ENCODE assay signal across 25 cellular contexts in genomic region chr10:117457932-117458331, GRCh38.
A peak's percentile ranks its signal among the peaks of the same experiment; 100 is the strongest.
DNase-seq lines count a peak whose midpoint lies in the region; FAIRE-seq and TF ChIP-seq lines count a peak whose summit lies in the region.
"Had no signal": no experiment of that assay in that cellular context is flagged by ENCODE, and none has a peak within 500 bp of the region (broad histone marks: within the 10 kb centered on the region; RNA-seq: fewer than 3 reads in every experiment).

No MANE protein-coding gene starts in this region.

- H3K9me2 ChIP-seq in GM23248 (ENCODE audit: insufficient read depth) = no peaks in the 10 kb centered on the region

- no peak overlapping the region for H2BK15ac ChIP-seq in mesenchymal stem cell (ENCODE audit: low read depth, poor library complexity, severe bottlenecking)

- H3K4me3 ChIP-seq in GM23248 (no peak overlapping the region; the same call in 1 of the 2 replicates), endodermal cell (ENCODE audit: low read length) (no peak overlapping the region), mesenchymal stem cell (ENCODE audit: insufficient read depth in 1 of 2, low read depth in 1 of 2, low read length in 2 of 2) (peak overlapping the region in 1 of 2 experiments; percentile 70), vagina (no peak overlapping the region)
- H3K4me3 ChIP-seq: GM12878 had no signal

- peak overlapping the region; percentile 59 for H2AFZ ChIP-seq in GM23248
- no peak overlapping the region for H2AFZ ChIP-seq in mesenchymal stem cell (ENCODE audit: low read depth, low read length)

- H3K23ac ChIP-seq in mesenchymal stem cell (ENCODE audit: low read length in 2 of 2) = no peak overlapping the region

- H3F3A ChIP-seq in GM23248 (ENCODE audit: insufficient read depth) = peaks cover 33% of the 10 kb centered on the region

- peak overlapping the region in 1 of 2 experiments; percentile 13 for H3K4ac ChIP-seq in mesenchymal stem cell (ENCODE audit: low read depth in 1 of 2, low read length in 2 of 2)

- peaks cover 7% of the 10 kb centered on the region for H3K36me3 Mint-ChIP-seq in endodermal cell (ENCODE audit: low read depth)
- H3K36me3 Mint-ChIP-seq: CD8-positive, alpha-beta T cell had no signal

- intact Hi-C loops in vagina (cut with DNase I) = no loop called here

- no peaks in the 10 kb centered on the region for H3K79me2 ChIP-seq in GM23248 (ENCODE audit: insufficient read depth)

- H3K27ac ChIP-seq in GM23248 (no peak overlapping the region), endodermal cell (ENCODE audit: low read depth, low read length) (no peak overlapping the region), mesenchymal stem cell (ENCODE audit: low read length, poor library complexity, severe bottlenecking) (no peak overlapping the region), vagina (peak overlapping the region; percentile 81)

- no peak overlapping the region for H2BK12ac ChIP-seq in mesenchymal stem cell (ENCODE audit: low read length in 2 of 2)

- H3K27me3 ChIP-seq in GM23248 (replicated peaks; ENCODE audit: insufficient read depth) = no peaks in the 10 kb centered on the region
- H3K27me3 ChIP-seq in endodermal cell (ENCODE audit: control insufficient read depth, insufficient read depth, low read length, poor library complexity, severe bottlenecking) = no peaks in the 10 kb centered on the region
- H3K27me3 ChIP-seq in mesenchymal stem cell (ENCODE audit: control insufficient read depth in 1 of 2, insufficient read depth in 1 of 2, low read length in 2 of 2) = peaks cover 0 to 15% of the 10 kb centered on the region in 2 experiments
- no peaks in the 10 kb centered on the region for H3K27me3 ChIP-seq in vagina

- no peak for FAIRE-seq in GM12892 (lab: Jason Lieb, UNC)
- FAIRE-seq: A204.1, G401.6, GM12878, GM19239, H54, HepG2 had no signal

- DNase-seq in GM23248 (peak; percentile 48), endodermal cell (peak; percentile 43), mesenchymal stem cell (no peak), vagina (ENCODE audit: extremely low spot score in 2 of 2) (peak in 1 of 2 donors; percentile 94), retina (no peak), GM12892 (ENCODE audit: insufficient read length) (no peak)
- DNase-seq in activated naive CD4-positive, alpha-beta T cell (lab: John Stamatoyannopoulos, UW) = no peak
- DNase-seq: C1 segment of cervical spinal cord; Caco-2; CD8-positive, alpha-beta T cell; Karpas-422; NCI-H1092 treated with DMSO at 0.1 percent for 48 hours; NCI-H1436; NCI-H187; NCI-H2081 treated with DMSO at 0.1 percent for 48 hours; NCI-H2171 treated with DMSO at 0.1 percent for 48 hours; NCI-H345; NCI-H510A treated with DMSO at 0.1 percent for 48 hours; RPMI8226 had no signal

- H4K8ac ChIP-seq in mesenchymal stem cell (ENCODE audit: low read length) = peak overlapping the region; percentile 4

- no peak overlapping the region for H3K18ac ChIP-seq in mesenchymal stem cell (ENCODE audit: low read depth in 1 of 2, low read length in 2 of 2)

- H3K9me3 ChIP-seq in GM23248 (ENCODE audit: low read depth) = no peaks in the 10 kb centered on the region
- H3K9me3 ChIP-seq in endodermal cell (ENCODE audit: control insufficient read depth, low read length) = peaks cover 4% of the 10 kb centered on the region
- peaks cover under 1% of the 10 kb centered on the region for H3K9me3 ChIP-seq in mesenchymal stem cell (ENCODE audit: control insufficient read depth, low read length)
- H3K9me3 ChIP-seq in vagina = no peaks in the 10 kb centered on the region

- no peaks in the 10 kb centered on the region for H4K20me1 ChIP-seq in GM23248 (ENCODE audit: insufficient read depth)

- TF ChIP-seq POLR2A in vagina (IDR thresholded peaks at IDR 0.05) (no peak), GM12892 (IDR thresholded peaks at IDR 0.05; ENCODE audit: low read depth, low read length) (no peak)

- WGBS in GM23248 (ENCODE audit: low coverage in 1 of 2, low lambda C conversion rate in 2 of 2, missing lambda C conversion rate in 2 of 2), 2 experiments = 32 to 47% methylated on average over 8 of the region's 8 CpGs
- 85 to 90% methylated on average over 4 to 8 of the region's 8 CpGs for WGBS in endodermal cell (ENCODE audit: insufficient coverage in 1 of 2, insufficient read length in 1 of 2), 2 experiments
- WGBS in mesenchymal stem cell = 81% methylated on average over 8 of the region's 8 CpGs

- H3K9me3 Mint-ChIP-seq in endodermal cell = peaks cover 18% of the 10 kb centered on the region

- peaks cover 23% of the 10 kb centered on the region for H3K4me1 Mint-ChIP-seq in endodermal cell

- TF ChIP-seq CTCF in endodermal cell (conservative IDR thresholded peaks at IDR 0.05) (no peak), vagina (IDR thresholded peaks at IDR 0.05) (no peak)

- H3K79me1 ChIP-seq in mesenchymal stem cell (replicated peaks; ENCODE audit: low read length, poor library complexity, severe bottlenecking) = no peaks in the 10 kb centered on the region

- H3K27ac Mint-ChIP-seq in endodermal cell = no peak overlapping the region
- H3K27ac Mint-ChIP-seq: CD8-positive, alpha-beta T cell had no signal

- no peak overlapping the region for H3K4me3 Mint-ChIP-seq in endodermal cell
- H3K4me3 Mint-ChIP-seq: CD8-positive, alpha-beta T cell had no signal

- H2BK5ac ChIP-seq in mesenchymal stem cell (ENCODE audit: low read depth, low read length, poor library complexity, severe bottlenecking) = no peak overlapping the region

- peaks cover 3% of the 10 kb centered on the region for H3K27me3 Mint-ChIP-seq in endodermal cell (ENCODE audit: insufficient read depth)

- H2AK5ac ChIP-seq in mesenchymal stem cell (ENCODE audit: low read length, severe bottlenecking) = no peak overlapping the region

- H3K14ac ChIP-seq in mesenchymal stem cell (ENCODE audit: low read length in 2 of 2) = no peak overlapping the region

- in situ Hi-C loops in GM23248 (cut with MboI) = no loop called here

- no peaks in the 10 kb centered on the region for H3K36me3 ChIP-seq in GM23248 (ENCODE audit: low read depth)
- no peaks in the 10 kb centered on the region for H3K36me3 ChIP-seq in endodermal cell (ENCODE audit: control insufficient read depth, insufficient read depth, low read length)
- H3K36me3 ChIP-seq in mesenchymal stem cell (ENCODE audit: control insufficient read depth in 1 of 2, insufficient read depth in 2 of 2, low read depth in 1 of 2, low read length in 2 of 2) = no peaks in the 10 kb centered on the region
- H3K36me3 ChIP-seq in vagina = no peaks in the 10 kb centered on the region

- no peak overlapping the region for H2BK120ac ChIP-seq in mesenchymal stem cell (ENCODE audit: low read depth, low read length)

- H3K4me1 ChIP-seq in GM23248 (ENCODE audit: insufficient read depth) = peaks cover 65% of the 10 kb centered on the region
- peaks cover 3% of the 10 kb centered on the region for H3K4me1 ChIP-seq in endodermal cell (ENCODE audit: control insufficient read depth, insufficient read depth, low read length)
- peaks cover 18% of the 10 kb centered on the region for H3K4me1 ChIP-seq in mesenchymal stem cell (ENCODE audit: control insufficient read depth, insufficient read depth, low read depth, low read length)
- peaks cover 68% of the 10 kb centered on the region for H3K4me1 ChIP-seq in vagina

- H4K91ac ChIP-seq in mesenchymal stem cell (ENCODE audit: low read length) = no peak overlapping the region

- H3K4me2 ChIP-seq in GM23248 (ENCODE audit: unreplicated experiment) = peak overlapping the region; percentile 13
- no peak overlapping the region for H3K4me2 ChIP-seq in mesenchymal stem cell (ENCODE audit: low read length, poor library complexity, severe bottlenecking)

- peak overlapping the region; percentile 40 for H3K9ac ChIP-seq in GM23248
- H3K9ac ChIP-seq in endodermal cell (ENCODE audit: extremely low read depth, low read length, poor library complexity, severe bottlenecking) = no peak overlapping the region
- peak overlapping the region; percentile 67 for H3K9ac ChIP-seq in mesenchymal stem cell (ENCODE audit: low read length)

Comparison
In these comparisons a context has a peak if more than half of its experiments do, and no peak if none do; other contexts are left out.
1. DNase-seq: peak in GM23248 (single experiment) and endodermal cell (single experiment); none in mesenchymal stem cell (single experiment), retina (single experiment), activated naive CD4-positive, alpha-beta T cell (0 of 4) and GM12892 (single experiment).